ENCODE assay signal across 8 cellular contexts in genomic region chr13:43057653-43058317, GRCh38. TPM values are rescaled to one million over a fixed set of nuclear protein-coding genes. Genes with fewer than 3 reads are reported as not detected.
A peak's percentile ranks its signal among the peaks of the same experiment; 100 is the strongest.
DNase-seq lines count a peak whose midpoint lies in the region; ATAC-seq and TF ChIP-seq lines count a peak whose summit lies in the region.

No MANE protein-coding gene starts in this region.

- H3K4me3 ChIP-seq in right atrium auricular region: no peak overlapping the region
- no peak overlapping the region for H3K4me3 ChIP-seq in RWPE2 (ENCODE audit: severe bottlenecking)

- no peak for DNase-seq in Right ventricle myocardium superior
- no peak for DNase-seq in right atrium auricular region (ENCODE audit: low spot score)
- no peak for DNase-seq in RWPE2 (ENCODE audit: low spot score)
- peak in 1 of 3 experiments; percentile 8 for DNase-seq in effector memory CD8-positive, alpha-beta T cell
- DNase-seq in stimulated activated naive CD8-positive, alpha-beta T cell treated with anti-CD3 and anti-CD28 coated beads, Interleukin-15, Interleukin-2, amounts not matched to agents 100 U/mL and 50 U/mL, for 24 hours: peak; percentile 9
- DNase-seq in NCI-H526 (lab: John Stamatoyannopoulos, UW): no peak

- H3K4me1 Mint-ChIP-seq in effector memory CD8-positive, alpha-beta T cell (ENCODE audit: low read depth in 2 of 2): peaks cover 19 to 32% of the 10 kb centered on the region in 2 donors

- TF ChIP-seq CTCF in right atrium auricular region (IDR thresholded peaks at IDR 0.05) (no peak), RWPE2 (IDR thresholded peaks at IDR 0.05; ENCODE audit: poor library complexity, severe bottlenecking) (no peak)

- H3K27ac Mint-ChIP-seq in effector memory CD8-positive, alpha-beta T cell: peak overlapping the region; percentile 21 to 36

- H3K4me3 Mint-ChIP-seq in effector memory CD8-positive, alpha-beta T cell: no peak overlapping the region

- no peaks in the 10 kb centered on the region for H3K9me3 Mint-ChIP-seq in effector memory CD8-positive, alpha-beta T cell

- H3K27me3 Mint-ChIP-seq in effector memory CD8-positive, alpha-beta T cell: no peaks in the 10 kb centered on the region

- H3K27me3 ChIP-seq in right atrium auricular region (no peaks in the 10 kb centered on the region), RWPE2 (ENCODE audit: insufficient read depth, poor library complexity, severe bottlenecking) (no peaks in the 10 kb centered on the region)

- intact Hi-C loops in Right ventricle myocardium superior (cut with DNase I): no loop called here

- peaks cover 4% of the 10 kb centered on the region for H3K36me3 Mint-ChIP-seq in effector memory CD8-positive, alpha-beta T cell (ENCODE audit: insufficient read depth)

- ATAC-seq in Right ventricle myocardium superior (ENCODE audit: poor library complexity) (peak; percentile 4), RWPE2 (ENCODE audit: low read depth) (no peak; the same call in 1 of the 3 replicates), GM21381 (IDR thresholded peaks at IDR 0.05; ENCODE audit: unreplicated experiment) (no peak), GM21528 (IDR thresholded peaks at IDR 0.05; ENCODE audit: low FRiP score, unreplicated experiment) (no peak)
- ATAC-seq in effector memory CD8-positive, alpha-beta T cell (replicated peaks): peak; percentile 51
- ATAC-seq in stimulated activated naive CD8-positive, alpha-beta T cell treated with anti-CD3 and anti-CD28 coated beads, Interleukin-15, Interleukin-2, amounts not matched to agents 100 U/mL and 50 U/mL, for 24 hours: peak; percentile 37

- H3K27ac ChIP-seq in right atrium auricular region (peak overlapping the region in 1 of 2 donors; percentile 29), RWPE2 (ENCODE audit: poor library complexity, severe bottlenecking) (peak overlapping the region; percentile 49)

- H3K4me1 ChIP-seq in right atrium auricular region (peaks cover 0 to 45% of the 10 kb centered on the region in 2 donors), RWPE2 (ENCODE audit: insufficient read depth, poor library complexity, severe bottlenecking) (peaks cover 20% of the 10 kb centered on the region)

- no peaks in the 10 kb centered on the region for H3K36me3 ChIP-seq in right atrium auricular region
- H3K36me3 ChIP-seq in RWPE2 (ENCODE audit: low read depth): no peaks in the 10 kb centered on the region

- H3K9me3 ChIP-seq in right atrium auricular region (peaks cover 0 to 4% of the 10 kb centered on the region in 2 donors), RWPE2 (ENCODE audit: severe bottlenecking) (no peaks in the 10 kb centered on the region)

RNA-seq across cellular contexts. Expression of gene DNAJC15, which starts 34.4 kb away (rescaled TPM):
- 32.9 TPM for total RNA-seq in Right ventricle myocardium superior
- 10 to 100 TPM; 10.8 to 14.0 TPM for total RNA-seq in right atrium auricular region

Comparison
In these comparisons a context has a peak if more than half of its experiments do, and no peak if none do; other contexts are left out.
1. ATAC-seq: peak in Right ventricle myocardium superior (single experiment), effector memory CD8-positive, alpha-beta T cell (single experiment) and stimulated activated naive CD8-positive, alpha-beta T cell treated with anti-CD3 and anti-CD28 coated beads, Interleukin-15, Interleukin-2, amounts not matched to agents 100 U/mL and 50 U/mL, for 24 hours (single experiment); none in RWPE2 (single experiment), GM21381 (single experiment) and GM21528 (single experiment).